In genomic region chr11:17076517-17077239, GRCh38 we compare ENCODE assay signal across 8 cellular contexts. TPM values are rescaled to one million over a fixed set of nuclear protein-coding genes. Genes with fewer than 3 reads are reported as not detected.
A peak's percentile ranks its signal among the peaks of the same experiment; 100 is the strongest.
DNase-seq lines count a peak whose midpoint lies in the region; ATAC-seq, FAIRE-seq and TF ChIP-seq lines count a peak whose summit lies in the region.

No MANE protein-coding gene starts in this region.

- ATAC-seq in A549 = no peak
- ATAC-seq in memory B cell (ENCODE audit: low read depth) = no peak

- peaks cover 26% of the 10 kb centered on the region for H3K4me1 ChIP-seq in A549
- peaks cover 7 to 8% of the 10 kb centered on the region in 2 donors for H3K4me1 ChIP-seq in uterus

- H3K27ac Mint-ChIP-seq in IgD-negative memory B cell = peak overlapping the region; percentile 88 to 97 (median 95)
- H3K27ac Mint-ChIP-seq in brain = peak overlapping the region; percentile 96 to 100 (median 99)
- peak overlapping the region; percentile 99 for H3K27ac Mint-ChIP-seq in memory B cell

- H3K4me2 ChIP-seq in A549 = peak overlapping the region; percentile 94

- POLR2A ChIA-PET in A549 (lab: Yijun Ruan, JAX) = interaction anchor here (1.0 to 3.5 kb wide), 7 partner anchors 10 to 152 kb away, joined by 3 to 37 read pairs (median 7); partner anchors contain the start of genes PIK3C2A and PLEKHA7

- H3K9me3 Mint-ChIP-seq in IgD-negative memory B cell (no peaks in the 10 kb centered on the region), brain (no peaks in the 10 kb centered on the region), memory B cell (no peaks in the 10 kb centered on the region)

- H3K27ac ChIP-seq in A549 = peak overlapping the region; percentile 96 to 99
- peak overlapping the region; percentile 90 for H3K27ac ChIP-seq in uterus

- TF ChIP-seq CTCF in A549 (IDR thresholded peaks at IDR 0.05) = no peak
- no peak for TF ChIP-seq CTCF in brain (conservative IDR thresholded peaks at IDR 0.05)
- no peak for TF ChIP-seq CTCF in uterus (IDR thresholded peaks at IDR 0.05)

- CTCF ChIA-PET in A549 (lab: Yijun Ruan, JAX) = interaction anchor here (3.5 kb wide), 1 partner anchor 13 kb away, joined by 23 read pairs; no protein-coding TSS in a partner anchor

- peaks cover 16 to 31% (median 29%) of the 10 kb centered on the region in 3 donors for H3K4me1 Mint-ChIP-seq in IgD-negative memory B cell
- H3K4me1 Mint-ChIP-seq in brain = peaks cover 45% of the 10 kb centered on the region
- H3K4me1 Mint-ChIP-seq in memory B cell = peaks cover 18% of the 10 kb centered on the region

- no peaks in the 10 kb centered on the region for H3K36me3 ChIP-seq in uterus

- TF ChIP-seq POLR2A in A549 (IDR thresholded peaks at IDR 0.05; ENCODE audit: low read length) = no peak
- TF ChIP-seq POLR2A in uterus (IDR thresholded peaks at IDR 0.05) = no peak

- H3K4me3 ChIP-seq in A549 (peak overlapping the region; percentile 95), uterus (peak overlapping the region; percentile 85 to 96)

- FAIRE-seq in A549 (lab: Jason Lieb, UNC) = no peak

- H3K27me3 ChIP-seq in uterus = no peaks in the 10 kb centered on the region

- no peak for TF ChIP-seq RAD21 in A549 (conservative IDR thresholded peaks at IDR 0.05 in 1 of 2, IDR thresholded peaks at IDR 0.05 in 1 of 2)

- peaks cover 10% of the 10 kb centered on the region for H3K36me3 Mint-ChIP-seq in IgD-negative memory B cell
- peaks cover 39% of the 10 kb centered on the region for H3K36me3 Mint-ChIP-seq in brain
- peaks cover 14% of the 10 kb centered on the region for H3K36me3 Mint-ChIP-seq in memory B cell

- DNase-seq in A549 (ENCODE audit: low read depth in 1 of 2, low spot score in 1 of 2) (no peak), memory B cell (ENCODE audit: low spot score in 2 of 2) (no peak), uterus (no peak), A172 (ENCODE audit: low spot score) (no peak), ureter (ENCODE audit: low spot score) (no peak), AML-193 (lab: John Stamatoyannopoulos, UW) (no peak)

- H3K4me3 Mint-ChIP-seq in IgD-negative memory B cell (peak overlapping the region; percentile 93 to 99 (median 98)), brain (peak overlapping the region; percentile 93 to 99 (median 99)), memory B cell (peak overlapping the region; percentile 97)

- intact Hi-C loops in uterus (cut with DNase I; ENCODE audit: low total_unique reads) = no loop called here

- WGBS in A549 (ENCODE audit: missing lambda C conversion rate) = 9% methylated on average over 15 of the region's 15 CpGs

- H3K27me3 Mint-ChIP-seq in IgD-negative memory B cell = peaks cover 2% of the 10 kb centered on the region
- H3K27me3 Mint-ChIP-seq in brain = peaks cover 11% of the 10 kb centered on the region
- H3K27me3 Mint-ChIP-seq in memory B cell = no peaks in the 10 kb centered on the region

- no peaks in the 10 kb centered on the region for H3K9me3 ChIP-seq in A549
- no peaks in the 10 kb centered on the region for H3K9me3 ChIP-seq in uterus

- TF ChIP-seq EP300 in A549 (IDR thresholded peaks at IDR 0.05) = no peak

TF ChIP-seq in A549, 52 proteins besides CTCF, POLR2A, EP300 and RAD21:
- no peak for TF ChIP-seq HOXB13 (CRISPR knock-in tag; IDR thresholded peaks at IDR 0.05; ENCODE audit: low read depth)
- TF ChIP-seq JUN (IDR thresholded peaks at IDR 0.05) = no peak
- TF ChIP-seq MYC (IDR thresholded peaks at IDR 0.05; ENCODE audit: borderline replicate concordance, low read length) = no peak
- no peak for TF ChIP-seq JUNB (IDR thresholded peaks at IDR 0.05)

RNA-seq across cellular contexts. Expression of gene RPS13, which starts 0.8 kb away (rescaled TPM):
- 943 and 1,343 TPM in 2 replicates for polyA plus RNA-seq in A549 (2011; rRNA removed)
- polyA plus RNA-seq in A549 (2012; cell fraction: cytosol; rRNA removed) = 759 and 944 TPM in 2 replicates
- polyA plus RNA-seq in A549 (2012; cell fraction: nucleus; rRNA removed) = 318 and 521 TPM in 2 replicates
- polyA plus RNA-seq in A549 (2017; fragmentation: RNase III; extraction: RNeasy Plus Mini Kit Qiagen cat#74134 plus additional on column Dnase treatment) = 2,084 to 2,209 TPM (median 2,182 TPM) in 3 replicates
- polyA minus RNA-seq in A549 (2011; rRNA and poly(A)+ RNA removed) = 474 and 636 TPM in 2 replicates
- 2,048 TPM for polyA plus RNA-seq in IgD-negative memory B cell
- 1,105 TPM for polyA plus RNA-seq in brain (ENCODE audit: insufficient read depth, low read depth, low replicate concordance)
- total RNA-seq in uterus = 1,000 to 10,000 TPM in 3 of 4 donors, 100 to 1,000 TPM in 1; 553 to 4,902 (median 2,244) TPM
- total RNA-seq in A172 (2014; rRNA removed; shearing (Covaris generic)) = 881 and 1,078 TPM in 2 replicates
- total RNA-seq in ureter = 1,165 TPM
